ENCODE assay signal across 1 cellular context in the genomic region with DNA sequence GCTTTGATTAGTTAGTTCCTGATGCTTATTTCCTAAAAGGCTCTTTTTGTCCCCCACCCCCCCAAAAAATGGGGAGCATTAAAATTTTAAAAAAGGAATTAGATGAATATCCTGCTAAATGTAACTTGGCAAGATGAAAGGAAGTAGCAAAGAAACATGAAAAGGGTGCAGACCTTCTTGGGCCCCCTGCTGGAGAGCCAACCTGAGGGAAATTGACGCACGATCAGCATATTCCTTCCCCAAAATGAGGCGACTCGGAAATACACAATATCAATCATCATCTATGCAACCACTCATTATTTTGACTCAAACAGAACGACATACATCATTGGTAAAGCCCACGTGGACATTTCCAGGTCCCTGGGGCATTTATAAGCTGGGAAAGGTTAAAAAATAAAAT.
TF ChIP-seq lines count a peak whose summit lies in the region.

No MANE protein-coding gene starts in this region.

TF ChIP-seq in GM23338, 12 proteins besides CTCF, POLR2A, EP300 and RAD21 (continued from another document):
- TF ChIP-seq ZNF462 (CRISPR knock-in tag; IDR thresholded peaks at IDR 0.05) = no peak
- no peak for TF ChIP-seq POLR2AphosphoS5 (IDR thresholded peaks at IDR 0.05; ENCODE audit: low read depth)
- TF ChIP-seq, protein P1, sequence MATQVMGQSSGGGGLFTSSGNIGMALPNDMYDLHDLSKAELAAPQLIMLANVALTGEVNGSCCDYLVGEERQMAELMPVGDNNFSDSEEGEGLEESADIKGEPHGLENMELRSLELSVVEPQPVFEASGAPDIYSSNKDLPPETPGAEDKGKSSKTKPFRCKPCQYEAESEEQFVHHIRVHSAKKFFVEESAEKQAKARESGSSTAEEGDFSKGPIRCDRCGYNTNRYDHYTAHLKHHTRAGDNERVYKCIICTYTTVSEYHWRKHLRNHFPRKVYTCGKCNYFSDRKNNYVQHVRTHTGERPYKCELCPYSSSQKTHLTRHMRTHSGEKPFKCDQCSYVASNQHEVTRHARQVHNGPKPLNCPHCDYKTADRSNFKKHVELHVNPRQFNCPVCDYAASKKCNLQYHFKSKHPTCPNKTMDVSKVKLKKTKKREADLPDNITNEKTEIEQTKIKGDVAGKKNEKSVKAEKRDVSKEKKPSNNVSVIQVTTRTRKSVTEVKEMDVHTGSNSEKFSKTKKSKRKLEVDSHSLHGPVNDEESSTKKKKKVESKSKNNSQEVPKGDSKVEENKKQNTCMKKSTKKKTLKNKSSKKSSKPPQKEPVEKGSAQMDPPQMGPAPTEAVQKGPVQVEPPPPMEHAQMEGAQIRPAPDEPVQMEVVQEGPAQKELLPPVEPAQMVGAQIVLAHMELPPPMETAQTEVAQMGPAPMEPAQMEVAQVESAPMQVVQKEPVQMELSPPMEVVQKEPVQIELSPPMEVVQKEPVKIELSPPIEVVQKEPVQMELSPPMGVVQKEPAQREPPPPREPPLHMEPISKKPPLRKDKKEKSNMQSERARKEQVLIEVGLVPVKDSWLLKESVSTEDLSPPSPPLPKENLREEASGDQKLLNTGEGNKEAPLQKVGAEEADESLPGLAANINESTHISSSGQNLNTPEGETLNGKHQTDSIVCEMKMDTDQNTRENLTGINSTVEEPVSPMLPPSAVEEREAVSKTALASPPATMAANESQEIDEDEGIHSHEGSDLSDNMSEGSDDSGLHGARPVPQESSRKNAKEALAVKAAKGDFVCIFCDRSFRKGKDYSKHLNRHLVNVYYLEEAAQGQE (IDR thresholded peaks at IDR 0.05; ENCODE audit: unreplicated experiment) = no peak
- no peak for TF ChIP-seq ZNF114 (CRISPR knock-in tag; IDR thresholded peaks at IDR 0.05)
- no peak for TF ChIP-seq STAT1 (IDR thresholded peaks at IDR 0.05; ENCODE audit: unreplicated experiment)
- TF ChIP-seq EZH2 (IDR thresholded peaks at IDR 0.05; ENCODE audit: low read depth, unreplicated experiment) = no peak
- TF ChIP-seq CREB1 (CRISPR knock-in tag; IDR thresholded peaks at IDR 0.05; ENCODE audit: low read depth) = no peak
- TF ChIP-seq JUNB (IDR thresholded peaks at IDR 0.05; ENCODE audit: unreplicated experiment) = no peak
TF ChIP-seq in GM23338: peak in this region for 0.
